In genomic region chr9:124000161-124000783, GRCh38 we compare ENCODE assay signal across 12 cellular contexts. TPM values are rescaled to one million over a fixed set of nuclear protein-coding genes. Genes with fewer than 3 reads are reported as not detected.
DNase-seq lines count a peak whose midpoint lies in the region; ATAC-seq and TF ChIP-seq lines count a peak whose summit lies in the region.
"Had no signal": no experiment of that assay in that cellular context is flagged by ENCODE, and none has a peak within 500 bp of the region (broad histone marks: within the 10 kb centered on the region; RNA-seq: fewer than 3 reads in every experiment).

No MANE protein-coding gene starts in this region.

- ATAC-seq in activated CD8-positive, alpha-beta memory T cell treated with anti-CD3 and anti-CD28 coated beads, Interleukin-2, amount 10 ng/mL, durations not matched to agents 7 days and 5 days, result peak; percentile 23
- ATAC-seq in esophagus mucosa (peak; percentile 20), HG03378 (IDR thresholded peaks at IDR 0.05; ENCODE audit: unreplicated experiment) (no peak), GM18520 (IDR thresholded peaks at IDR 0.05; ENCODE audit: unreplicated experiment) (no peak)
- ATAC-seq in stimulated activated naive B cell treated with anti-CD40 and anti-IgM and Interleukin-4, amounts not matched to agents 10 μg/mL and 1 μg/mL and 100 μg/mL, for 72 hours (replicated peaks), result no peak

- H3K27me3 Mint-ChIP-seq in activated CD8-positive, alpha-beta memory T cell treated with anti-CD3 and anti-CD28 coated beads, Interleukin-2, amount 10 ng/mL, durations not matched to agents 7 days and 5 days, result peaks cover 91% of the 10 kb centered on the region
- peaks cover 60 to 72% of the 10 kb centered on the region in 2 donors for H3K27me3 Mint-ChIP-seq in stimulated activated naive B cell treated with anti-CD40 and anti-IgM and Interleukin-4, amounts not matched to agents 10 μg/mL and 1 μg/mL and 100 μg/mL, for 72 hours

- H3K36me3 ChIP-seq in Peyer's patch, result no peaks in the 10 kb centered on the region

- H3K4me3 ChIP-seq in Peyer's patch, result peak overlapping the region in 3 of 4 donors; percentile 15 to 43 (median 38)

- H3K4me1 ChIP-seq in Peyer's patch, result peaks cover 0 to 32% (median 16%) of the 10 kb centered on the region in 4 donors

- DNase-seq in activated CD8-positive, alpha-beta memory T cell treated with anti-CD3 and anti-CD28 coated beads, Interleukin-2, amount 10 ng/mL, durations not matched to agents 7 days and 5 days, result no peak
- DNase-seq in activated CD8-positive, alpha-beta memory T cell treated with anti-CD3 and anti-CD28 coated beads, Interleukin-2, amount 50 U/mL, for 48 hours, result no peak
- no peak for DNase-seq in Peyer's patch
- DNase-seq in stimulated activated naive B cell treated with anti-CD40 and anti-IgM and Interleukin-4, amounts not matched to agents 10 μg/mL and 1 μg/mL and 100 μg/mL, for 72 hours, result no peak
- no peak for DNase-seq in NCI-H2107 (lab: John Stamatoyannopoulos, UW)
- DNase-seq: anterior cingulate cortex, NCI-H774, substantia nigra had no signal

- TF ChIP-seq CTCF in Peyer's patch (IDR thresholded peaks at IDR 0.05), result no peak

- no peak overlapping the region for H3K4me3 Mint-ChIP-seq in activated CD8-positive, alpha-beta memory T cell treated with anti-CD3 and anti-CD28 coated beads, Interleukin-2, amount 10 ng/mL, durations not matched to agents 7 days and 5 days
- peak overlapping the region; percentile 63 to 65 for H3K4me3 Mint-ChIP-seq in stimulated activated naive B cell treated with anti-CD40 and anti-IgM and Interleukin-4, amounts not matched to agents 10 μg/mL and 1 μg/mL and 100 μg/mL, for 72 hours

- CTCF ChIA-PET in activated CD8-positive, alpha-beta memory T cell treated with anti-CD3 and anti-CD28 coated beads, Interleukin-2, amount 10 ng/mL, durations not matched to agents 7 days and 5 days (lab: Charles Lee), result no interaction called here

- H3K27ac ChIP-seq in Peyer's patch, result no peak overlapping the region

- no peak overlapping the region for H3K27ac Mint-ChIP-seq in activated CD8-positive, alpha-beta memory T cell treated with anti-CD3 and anti-CD28 coated beads, Interleukin-2, amount 10 ng/mL, durations not matched to agents 7 days and 5 days
- peak overlapping the region; percentile 14 for H3K27ac Mint-ChIP-seq in stimulated activated naive B cell treated with anti-CD40 and anti-IgM and Interleukin-4, amounts not matched to agents 10 μg/mL and 1 μg/mL and 100 μg/mL, for 72 hours

- peaks cover 0 to 55% of the 10 kb centered on the region in 2 donors for H3K27me3 ChIP-seq in Peyer's patch

- no peaks in the 10 kb centered on the region for H3K9me3 Mint-ChIP-seq in activated CD8-positive, alpha-beta memory T cell treated with anti-CD3 and anti-CD28 coated beads, Interleukin-2, amount 10 ng/mL, durations not matched to agents 7 days and 5 days (ENCODE audit: low read depth)
- H3K9me3 Mint-ChIP-seq in stimulated activated naive B cell treated with anti-CD40 and anti-IgM and Interleukin-4, amounts not matched to agents 10 μg/mL and 1 μg/mL and 100 μg/mL, for 72 hours, result peaks cover 3% of the 10 kb centered on the region in 2 donors

- H3K4me1 Mint-ChIP-seq in activated CD8-positive, alpha-beta memory T cell treated with anti-CD3 and anti-CD28 coated beads, Interleukin-2, amount 10 ng/mL, durations not matched to agents 7 days and 5 days, result peaks cover 25% of the 10 kb centered on the region
- H3K4me1 Mint-ChIP-seq in stimulated activated naive B cell treated with anti-CD40 and anti-IgM and Interleukin-4, amounts not matched to agents 10 μg/mL and 1 μg/mL and 100 μg/mL, for 72 hours, result peaks cover 28 to 46% of the 10 kb centered on the region in 2 donors

- no peaks in the 10 kb centered on the region for H3K36me3 Mint-ChIP-seq in activated CD8-positive, alpha-beta memory T cell treated with anti-CD3 and anti-CD28 coated beads, Interleukin-2, amount 10 ng/mL, durations not matched to agents 7 days and 5 days
- peaks cover 0 to 2% of the 10 kb centered on the region in 2 donors for H3K36me3 Mint-ChIP-seq in stimulated activated naive B cell treated with anti-CD40 and anti-IgM and Interleukin-4, amounts not matched to agents 10 μg/mL and 1 μg/mL and 100 μg/mL, for 72 hours

- TF ChIP-seq POLR2A in Peyer's patch (IDR thresholded peaks at IDR 0.05), result no peak

- no peaks in the 10 kb centered on the region for H3K9me3 ChIP-seq in Peyer's patch

RNA-seq across cellular contexts. Expression of gene LHX2, which starts 11.3 kb away (rescaled TPM):
- not detected for total RNA-seq in activated CD8-positive, alpha-beta memory T cell treated with anti-CD3 and anti-CD28 coated beads, Interleukin-2, amount 10 ng/mL, durations not matched to agents 7 days and 5 days
- not detected for total RNA-seq in Peyer's patch
- not detected for total RNA-seq in esophagus mucosa
- total RNA-seq: lung microvascular endothelial cell had no signal

Comparison
In these comparisons a context has a peak if more than half of its experiments do, and no peak if none do; other contexts are left out.
1. ATAC-seq: peak in activated CD8-positive, alpha-beta memory T cell treated with anti-CD3 and anti-CD28 coated beads, Interleukin-2, amount 10 ng/mL, durations not matched to agents 7 days and 5 days (single experiment) and esophagus mucosa (single experiment); none in stimulated activated naive B cell treated with anti-CD40 and anti-IgM and Interleukin-4, amounts not matched to agents 10 μg/mL and 1 μg/mL and 100 μg/mL, for 72 hours (0 of 2), HG03378 (single experiment) and GM18520 (single experiment).